In the genomic region with DNA sequence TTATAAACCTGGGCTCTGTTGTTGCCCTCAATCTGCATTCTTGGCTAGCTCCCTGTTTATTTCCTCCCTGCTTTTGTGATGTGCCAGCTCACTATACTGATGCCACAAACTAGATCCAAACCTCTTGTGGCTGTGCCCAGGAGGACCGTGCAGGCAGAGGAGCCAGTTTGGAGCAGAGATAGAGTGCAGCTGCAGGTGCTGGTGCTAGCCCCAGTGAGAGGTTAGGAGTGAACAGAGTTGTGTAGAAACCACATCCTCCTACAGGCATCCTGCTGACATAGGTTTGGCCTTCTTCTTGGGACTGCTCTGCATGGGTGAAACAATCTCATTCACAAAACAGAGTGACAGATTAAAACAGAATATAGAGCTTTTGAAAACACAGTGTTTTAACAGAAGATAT, we compare ENCODE assay signal across 8 cellular contexts. TPM values are rescaled to one million over a fixed set of nuclear protein-coding genes. Genes with fewer than 3 reads are reported as not detected.
A peak's percentile ranks its signal among the peaks of the same experiment; 100 is the strongest.
DNase-seq lines count a peak whose midpoint lies in the region; ATAC-seq and TF ChIP-seq lines count a peak whose summit lies in the region.

No MANE protein-coding gene starts in this region.

- intact Hi-C loops in breast epithelium (cut with DNase I; ENCODE audit: low total_unique reads) (no loop called here), posterior vena cava (cut with DNase I) (no loop called here)

- DNase-seq in T-helper 1 cell, result peak in 4 of 5 donors; percentile 12 to 86 (median 22)
- no peak for DNase-seq in foreskin keratinocyte
- no peak for DNase-seq in NCI-H2196 (lab: John Stamatoyannopoulos, UW; ENCODE audit: unreplicated experiment)
- DNase-seq in breast epithelium (ENCODE audit: low spot score in 2 of 2), result no peak
- no peak for DNase-seq in posterior vena cava (ENCODE audit: low spot score)
- no peak for DNase-seq in RWPE1 (ENCODE audit: low spot score)

- H3K4me3 ChIP-seq in breast epithelium, result no peak overlapping the region

- TF ChIP-seq CTCF in foreskin keratinocyte (conservative IDR thresholded peaks at IDR 0.05) (no peak), breast epithelium (IDR thresholded peaks at IDR 0.05) (no peak), RWPE1 (conservative IDR thresholded peaks at IDR 0.05; ENCODE audit: low read depth) (no peak)

- no peak for TF ChIP-seq POLR2A in breast epithelium (IDR thresholded peaks at IDR 0.05)

- H3K36me3 ChIP-seq in breast epithelium, result no peaks in the 10 kb centered on the region

- peaks cover 16% of the 10 kb centered on the region for H3K27me3 ChIP-seq in foreskin keratinocyte
- no peaks in the 10 kb centered on the region for H3K27me3 ChIP-seq in breast epithelium

- ATAC-seq in GM18508 (IDR thresholded peaks at IDR 0.05; ENCODE audit: insufficient read depth, unreplicated experiment) (peak; percentile 94), HG02678 (IDR thresholded peaks at IDR 0.05; ENCODE audit: unreplicated experiment) (peak; percentile 90), foreskin keratinocyte (peak; percentile 40)

- CTCF ChIA-PET in RWPE1 (lab: Yijun Ruan, JAX), result interaction anchor here (0.5 kb wide), 1 partner anchor 106 kb away, joined by 3 read pairs; no protein-coding TSS in a partner anchor

- H3K4me1 ChIP-seq in foreskin keratinocyte, result no peaks in the 10 kb centered on the region
- H3K4me1 ChIP-seq in breast epithelium, result no peaks in the 10 kb centered on the region

- H3K9me3 ChIP-seq in breast epithelium, result no peaks in the 10 kb centered on the region

- POLR2A ChIA-PET in RWPE1 (lab: Yijun Ruan, JAX; ENCODE audit: low non-redundant PET), result no interaction called here

- H3K27ac ChIP-seq in foreskin keratinocyte, result no peak overlapping the region
- no peak overlapping the region for H3K27ac ChIP-seq in breast epithelium
- no peak overlapping the region for H3K27ac ChIP-seq in RWPE1

RNA-seq across cellular contexts. Expression of a gene that starts 25.7 kb away (rescaled TPM):
- total RNA-seq in foreskin keratinocyte (0.10 and 0.21 TPM in 2 replicates), breast epithelium (under 1 TPM in 1 of 3 donors, not detected in 2; 0.73 TPM), posterior vena cava (under 1 TPM in 1 of 2 donors, not detected in 1; 0.19 TPM)
- 0.12 and 0.16 TPM in 2 replicates for polyA plus RNA-seq in foreskin keratinocyte

Comparison
In these comparisons a context has a peak if more than half of its experiments do, and no peak if none do; other contexts are left out.
1. ATAC-seq: peak in every context shown above with its lines; median percentile 94 in GM18508; 90 in HG02678; 40 in foreskin keratinocyte.
2. DNase-seq: peak in T-helper 1 cell (4 of 5); none in foreskin keratinocyte (0 of 2), NCI-H2196 (single experiment), breast epithelium (0 of 2), posterior vena cava (single experiment) and RWPE1 (single experiment).